ENCODE assay signal across 7 cellular contexts in genomic region chr2:214180686-214181085, GRCh38.
"Had no signal": no experiment of that assay in that cellular context is flagged by ENCODE, and none has a peak within 500 bp of the region (broad histone marks: within the 10 kb centered on the region; RNA-seq: fewer than 3 reads in every experiment).

No MANE protein-coding gene starts in this region.

- H3K4me3 Mint-ChIP-seq: IgD-negative memory B cell had no signal

- H3K27me3 Mint-ChIP-seq: IgD-negative memory B cell had no signal

- H3K9me3 Mint-ChIP-seq: IgD-negative memory B cell had no signal

- H3K4me1 Mint-ChIP-seq: IgD-negative memory B cell had no signal

- ATAC-seq: K562 had no signal

- H3K4me3 ChIP-seq: K562 had no signal

- DNase-seq: IMR-90, KBM-7, KG1 had no signal

- H3K27ac ChIP-seq: HL-60 had no signal

- H3K27ac Mint-ChIP-seq: IgD-negative memory B cell had no signal

- FAIRE-seq: HTR-8/SVneo, K562 had no signal

- H3K36me3 Mint-ChIP-seq: IgD-negative memory B cell had no signal
